18 cellular contexts compared by ENCODE assay signal in the genomic region with DNA sequence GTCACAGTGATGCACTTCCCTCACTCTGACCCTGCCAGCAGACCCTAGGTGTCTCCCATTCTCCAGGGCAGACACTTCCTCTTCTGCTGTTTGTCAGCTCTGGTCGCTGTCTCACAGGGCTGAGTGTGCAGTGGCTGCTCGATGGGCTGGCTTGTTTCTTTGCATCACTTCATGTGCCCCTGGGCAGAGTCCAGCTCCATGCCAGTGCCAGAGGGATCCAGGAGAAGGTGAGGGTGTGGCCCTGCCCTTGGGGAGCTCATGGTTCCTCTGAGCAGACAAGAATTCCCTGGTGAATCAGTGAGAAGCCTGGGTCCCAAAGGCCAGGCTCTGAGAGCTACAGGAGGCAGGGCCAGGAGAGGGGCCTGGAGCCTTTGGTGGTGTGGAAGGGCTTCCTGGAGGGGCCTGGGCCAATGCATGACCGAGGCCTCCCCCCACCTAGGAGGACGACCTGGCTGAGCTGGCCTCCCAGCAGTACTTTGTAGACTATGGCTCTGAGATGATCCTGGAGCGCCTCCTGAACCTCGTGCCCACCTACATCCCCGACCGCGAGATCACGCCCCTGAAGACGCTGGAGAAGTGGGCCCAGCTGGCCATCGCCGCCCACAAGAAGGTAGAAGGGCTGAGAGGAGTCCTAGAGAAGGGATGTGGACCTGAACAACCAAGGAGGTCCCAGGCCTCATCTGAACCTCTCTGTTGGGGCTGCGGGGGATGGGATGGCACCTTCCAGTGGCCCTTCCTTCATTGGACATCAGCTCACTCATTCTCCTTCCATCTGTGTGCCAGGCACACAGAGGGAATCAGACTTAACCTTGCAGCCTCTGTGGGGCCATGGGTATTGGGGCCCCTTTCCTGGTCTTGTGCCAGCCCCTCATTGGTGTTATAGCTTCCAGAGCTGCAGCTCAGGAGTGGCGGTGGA.
"Had no signal": no experiment of that assay in that cellular context is flagged by ENCODE, and none has a peak within 500 bp of the region (broad histone marks: within the 10 kb centered on the region; RNA-seq: fewer than 3 reads in every experiment).

No MANE protein-coding gene starts in this region.

- H3K36me3 ChIP-seq: cardiac muscle cell, colonic mucosa, left ventricle myocardium inferior, thoracic aorta had no signal

- H3K4me1 ChIP-seq: colonic mucosa, psoas muscle had no signal

- H3K27ac ChIP-seq: cardiac muscle cell, colonic mucosa, left ventricle myocardium inferior, psoas muscle, thoracic aorta, VCaP had no signal

- H3K9me3 ChIP-seq: colonic mucosa, left ventricle myocardium inferior, psoas muscle, thoracic aorta had no signal

- H3K4me3 ChIP-seq: cardiac muscle cell, colonic mucosa, left ventricle myocardium inferior, psoas muscle, thoracic aorta had no signal

- H3K27me3 ChIP-seq: cardiac muscle cell, colonic mucosa had no signal

- DNase-seq: activated CD4-positive, alpha-beta T cell treated with anti-CD3 and anti-CD28 coated beads for 36 hours; activated CD8-positive, alpha-beta T cell treated with anti-CD3 and anti-CD28 coated beads for 36 hours; activated gamma-delta T cell; activated T-cell treated with anti-CD3 and anti-CD28 coated beads, Interleukin-2, amount 50 U/mL, for 72 hours; colonic mucosa; hippocampal formation; left ventricle myocardium inferior; mesenchymal stem cell; stimulated activated CD4-positive, alpha-beta T cell treated with anti-CD3 and anti-CD28 coated beads, Interleukin-12 subunit alpha, Interleukin-12 subunit beta, amount 100 ng/mL, for 4 hours; stimulated activated CD4-positive, alpha-beta T cell treated with anti-CD3 and anti-CD28 coated beads, Interleukin-2, amount 100 ng/mL, for 24 hours had no signal

- ATAC-seq: activated CD4-positive, alpha-beta T cell treated with anti-CD3 and anti-CD28 coated beads for 36 hours; activated CD8-positive, alpha-beta T cell treated with anti-CD3 and anti-CD28 coated beads for 36 hours; activated naive CD4-positive, alpha-beta T cell treated with anti-CD3 and anti-CD28 coated beads, Interleukin-2, amount 50 U/mL, for 72 hours; activated T-cell treated with anti-CD3 and anti-CD28 coated beads, Interleukin-2, amount 50 U/mL, for 72 hours; esophagus mucosa; natural killer cell treated with Interleukin-12 subunit alpha and Interleukin-12 subunit beta and Interleukin-15 and Interleukin-18, amount 100 ng/mL, for 72 hours; sciatic nerve had no signal
